In the genomic region with DNA sequence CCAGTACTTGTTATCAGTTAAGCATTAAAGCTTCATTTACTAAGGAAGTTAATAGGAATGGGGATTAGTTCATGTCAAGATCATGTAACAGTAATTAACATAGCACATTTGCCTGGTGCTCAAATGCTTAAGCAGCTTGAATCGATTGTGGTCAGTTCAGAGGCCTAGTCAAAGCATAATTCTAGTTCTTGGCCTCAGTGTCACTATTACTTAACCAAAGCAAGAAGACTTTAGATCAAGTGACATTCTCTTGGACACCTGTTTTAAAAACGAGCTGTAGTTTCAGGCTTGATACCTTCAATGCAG, we compare ENCODE assay signal across 18 cellular contexts.
DNase-seq lines count a peak whose midpoint lies in the region; ATAC-seq and TF ChIP-seq lines count a peak whose summit lies in the region.
"Had no signal": no experiment of that assay in that cellular context is flagged by ENCODE, and none has a peak within 500 bp of the region (broad histone marks: within the 10 kb centered on the region; RNA-seq: fewer than 3 reads in every experiment).

No MANE protein-coding gene starts in this region.

- H3K9me3 ChIP-seq in PC-9 (ENCODE audit: insufficient read depth, low read depth): no peaks in the 10 kb centered on the region
- H3K9me3 ChIP-seq: Caco-2, HAP-1, neutrophil, testis had no signal

- H3K4me3 Mint-ChIP-seq in nephron progenitor cell: no peak overlapping the region
- no peak overlapping the region for H3K4me3 Mint-ChIP-seq in T-helper 2 cell treated with Interferon-gamma antibody and Interleukin-4, amounts not matched to agents 5 μg/mL and 100 μg/mL, for 36 hours
- H3K4me3 Mint-ChIP-seq: activated CD8-positive, alpha-beta T cell treated with anti-CD3 and anti-CD28 coated beads for 36 hours had no signal

- H3K27me3 Mint-ChIP-seq in nephron progenitor cell (ENCODE audit: low read depth, poor library complexity): no peaks in the 10 kb centered on the region
- no peaks in the 10 kb centered on the region for H3K27me3 Mint-ChIP-seq in T-helper 2 cell treated with Interferon-gamma antibody and Interleukin-4, amounts not matched to agents 5 μg/mL and 100 μg/mL, for 36 hours (ENCODE audit: low read depth)
- H3K27me3 Mint-ChIP-seq: activated CD8-positive, alpha-beta T cell treated with anti-CD3 and anti-CD28 coated beads for 36 hours had no signal

- peak; percentile 37 for DNase-seq in EH (ENCODE audit: low read depth)
- DNase-seq in PC-9: no peak
- DNase-seq in epithelial cell of prostate (ENCODE audit: low read depth, low spot score): no peak
- DNase-seq in nephron progenitor cell: no peak
- no peak for DNase-seq in NK-92 (lab: John Stamatoyannopoulos, UW; ENCODE audit: unreplicated experiment)
- no peak for DNase-seq in amniotic stem cell (lab: John Stamatoyannopoulos, UW)
- no peak for DNase-seq in T-helper 2 cell treated with Interferon-gamma antibody and Interleukin-4, amounts not matched to agents 5 μg/mL and 100 μg/mL, for 36 hours (ENCODE audit: low spot score)
- DNase-seq: activated CD8-positive, alpha-beta T cell treated with anti-CD3 and anti-CD28 coated beads for 36 hours; Caco-2; cerebellar nuclear complex; NCI-H187 treated with DMSO at 0.1 percent for 48 hours; NCI-H510A; stimulated activated CD4-positive, alpha-beta T cell treated with anti-CD3 and anti-CD28 coated beads, Interleukin-4, amount 100 ng/mL, for 24 hours; stimulated activated CD8-positive, alpha-beta memory T cell treated with anti-CD3 and anti-CD28 coated beads, Interleukin-4, amount 100 ng/mL, for 48 hours; testis had no signal

- H3K4me1 Mint-ChIP-seq in nephron progenitor cell: peaks cover 3% of the 10 kb centered on the region
- peaks cover 1% of the 10 kb centered on the region for H3K4me1 Mint-ChIP-seq in T-helper 2 cell treated with Interferon-gamma antibody and Interleukin-4, amounts not matched to agents 5 μg/mL and 100 μg/mL, for 36 hours (ENCODE audit: low read depth)

- no peaks in the 10 kb centered on the region for H3K36me3 ChIP-seq in PC-9 (ENCODE audit: low read depth)

- H3K27me3 ChIP-seq in PC-9 (ENCODE audit: insufficient read depth, low read depth): no peaks in the 10 kb centered on the region
- H3K27me3 ChIP-seq: neutrophil, testis had no signal

- peaks cover 61% of the 10 kb centered on the region for H3K36me3 Mint-ChIP-seq in nephron progenitor cell (ENCODE audit: low read depth)
- no peaks in the 10 kb centered on the region for H3K36me3 Mint-ChIP-seq in T-helper 2 cell treated with Interferon-gamma antibody and Interleukin-4, amounts not matched to agents 5 μg/mL and 100 μg/mL, for 36 hours (ENCODE audit: low read depth)

- H3K9me2 ChIP-seq in PC-9 (ENCODE audit: insufficient read depth): no peaks in the 10 kb centered on the region

- H3K27ac ChIP-seq in PC-9 (0 out of 2 replicates have a peak overlapping the region, but pooled peaks have one; percentile 26), epithelial cell of prostate (peak overlapping the region; percentile 87)
- H3K27ac ChIP-seq: neutrophil, testis had no signal

- POLR2A ChIA-PET in PC-9 (lab: Charles Lee; ENCODE audit: unreplicated experiment): no interaction called here

- intact Hi-C loops in PC-9 (cut with micrococcal nuclease; ENCODE audit: unreplicated experiment): no loop called here

- TF ChIP-seq CTCF in PC-9 (conservative IDR thresholded peaks at IDR 0.05) (no peak), nephron progenitor cell (IDR thresholded peaks at IDR 0.05) (no peak)

- H3K4me2 ChIP-seq in PC-9: no peak overlapping the region

- H2AFZ ChIP-seq in PC-9: no peak overlapping the region

- no TSS peak for BruUV-seq in PC-9 (replicated peaks; lab: Mats Ljungman, UMichigan)

- H3K79me2 ChIP-seq in PC-9 (ENCODE audit: low read depth): no peaks in the 10 kb centered on the region

- H3K4me1 ChIP-seq in PC-9 (replicated peaks; ENCODE audit: insufficient read depth): no peaks in the 10 kb centered on the region
- H3K4me1 ChIP-seq: testis had no signal

- H4K20me1 ChIP-seq in PC-9 (ENCODE audit: insufficient read depth): no peaks in the 10 kb centered on the region

- ATAC-seq in GM18873 (IDR thresholded peaks at IDR 0.05; ENCODE audit: low FRiP score, unreplicated experiment): no peak
- ATAC-seq: activated CD8-positive, alpha-beta T cell treated with anti-CD3 and anti-CD28 coated beads for 36 hours had no signal

- H3K4me3 ChIP-seq in PC-9: no peak overlapping the region
- H3K4me3 ChIP-seq: HAP-1, testis had no signal

- CTCF ChIA-PET in PC-9 (lab: Charles Lee): no interaction called here

- H3K27ac Mint-ChIP-seq in nephron progenitor cell: peak overlapping the region; percentile 30
- H3K27ac Mint-ChIP-seq in T-helper 2 cell treated with Interferon-gamma antibody and Interleukin-4, amounts not matched to agents 5 μg/mL and 100 μg/mL, for 36 hours: no peak overlapping the region
- H3K27ac Mint-ChIP-seq: activated CD8-positive, alpha-beta T cell treated with anti-CD3 and anti-CD28 coated beads for 36 hours had no signal

- H3F3A ChIP-seq in PC-9 (ENCODE audit: insufficient read depth, low read depth): no peaks in the 10 kb centered on the region

- H3K9me3 Mint-ChIP-seq in nephron progenitor cell: no peaks in the 10 kb centered on the region
- H3K9me3 Mint-ChIP-seq in T-helper 2 cell treated with Interferon-gamma antibody and Interleukin-4, amounts not matched to agents 5 μg/mL and 100 μg/mL, for 36 hours: no peaks in the 10 kb centered on the region
- H3K9me3 Mint-ChIP-seq: activated CD8-positive, alpha-beta T cell treated with anti-CD3 and anti-CD28 coated beads for 36 hours had no signal
